ENCODE assay signal across 1 cellular context in the genomic region with DNA sequence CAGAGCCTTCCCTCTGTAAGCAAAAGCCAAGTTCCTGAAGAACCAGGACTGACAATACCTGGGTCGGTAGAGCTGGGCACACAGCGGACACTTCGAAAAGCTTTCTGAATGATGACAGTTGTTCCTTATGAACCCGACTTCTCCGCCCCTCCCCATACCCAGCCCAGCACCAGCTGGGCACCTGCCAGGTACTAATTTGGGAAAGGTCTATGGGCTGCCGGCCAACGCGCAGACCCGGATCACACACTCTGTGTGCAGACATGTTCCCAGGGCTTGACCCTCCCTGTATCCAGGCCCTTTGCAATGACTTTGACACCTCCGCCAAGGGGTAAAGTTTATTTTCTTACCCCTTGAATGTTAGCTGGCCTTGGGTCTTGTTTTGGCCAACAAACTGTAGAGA.
TF ChIP-seq lines count a peak whose summit lies in the region.

No MANE protein-coding gene starts in this region.

TF ChIP-seq in GM23338, 12 proteins besides CTCF, POLR2A, EP300 and RAD21 (continued from another document):
- TF ChIP-seq, protein P1, sequence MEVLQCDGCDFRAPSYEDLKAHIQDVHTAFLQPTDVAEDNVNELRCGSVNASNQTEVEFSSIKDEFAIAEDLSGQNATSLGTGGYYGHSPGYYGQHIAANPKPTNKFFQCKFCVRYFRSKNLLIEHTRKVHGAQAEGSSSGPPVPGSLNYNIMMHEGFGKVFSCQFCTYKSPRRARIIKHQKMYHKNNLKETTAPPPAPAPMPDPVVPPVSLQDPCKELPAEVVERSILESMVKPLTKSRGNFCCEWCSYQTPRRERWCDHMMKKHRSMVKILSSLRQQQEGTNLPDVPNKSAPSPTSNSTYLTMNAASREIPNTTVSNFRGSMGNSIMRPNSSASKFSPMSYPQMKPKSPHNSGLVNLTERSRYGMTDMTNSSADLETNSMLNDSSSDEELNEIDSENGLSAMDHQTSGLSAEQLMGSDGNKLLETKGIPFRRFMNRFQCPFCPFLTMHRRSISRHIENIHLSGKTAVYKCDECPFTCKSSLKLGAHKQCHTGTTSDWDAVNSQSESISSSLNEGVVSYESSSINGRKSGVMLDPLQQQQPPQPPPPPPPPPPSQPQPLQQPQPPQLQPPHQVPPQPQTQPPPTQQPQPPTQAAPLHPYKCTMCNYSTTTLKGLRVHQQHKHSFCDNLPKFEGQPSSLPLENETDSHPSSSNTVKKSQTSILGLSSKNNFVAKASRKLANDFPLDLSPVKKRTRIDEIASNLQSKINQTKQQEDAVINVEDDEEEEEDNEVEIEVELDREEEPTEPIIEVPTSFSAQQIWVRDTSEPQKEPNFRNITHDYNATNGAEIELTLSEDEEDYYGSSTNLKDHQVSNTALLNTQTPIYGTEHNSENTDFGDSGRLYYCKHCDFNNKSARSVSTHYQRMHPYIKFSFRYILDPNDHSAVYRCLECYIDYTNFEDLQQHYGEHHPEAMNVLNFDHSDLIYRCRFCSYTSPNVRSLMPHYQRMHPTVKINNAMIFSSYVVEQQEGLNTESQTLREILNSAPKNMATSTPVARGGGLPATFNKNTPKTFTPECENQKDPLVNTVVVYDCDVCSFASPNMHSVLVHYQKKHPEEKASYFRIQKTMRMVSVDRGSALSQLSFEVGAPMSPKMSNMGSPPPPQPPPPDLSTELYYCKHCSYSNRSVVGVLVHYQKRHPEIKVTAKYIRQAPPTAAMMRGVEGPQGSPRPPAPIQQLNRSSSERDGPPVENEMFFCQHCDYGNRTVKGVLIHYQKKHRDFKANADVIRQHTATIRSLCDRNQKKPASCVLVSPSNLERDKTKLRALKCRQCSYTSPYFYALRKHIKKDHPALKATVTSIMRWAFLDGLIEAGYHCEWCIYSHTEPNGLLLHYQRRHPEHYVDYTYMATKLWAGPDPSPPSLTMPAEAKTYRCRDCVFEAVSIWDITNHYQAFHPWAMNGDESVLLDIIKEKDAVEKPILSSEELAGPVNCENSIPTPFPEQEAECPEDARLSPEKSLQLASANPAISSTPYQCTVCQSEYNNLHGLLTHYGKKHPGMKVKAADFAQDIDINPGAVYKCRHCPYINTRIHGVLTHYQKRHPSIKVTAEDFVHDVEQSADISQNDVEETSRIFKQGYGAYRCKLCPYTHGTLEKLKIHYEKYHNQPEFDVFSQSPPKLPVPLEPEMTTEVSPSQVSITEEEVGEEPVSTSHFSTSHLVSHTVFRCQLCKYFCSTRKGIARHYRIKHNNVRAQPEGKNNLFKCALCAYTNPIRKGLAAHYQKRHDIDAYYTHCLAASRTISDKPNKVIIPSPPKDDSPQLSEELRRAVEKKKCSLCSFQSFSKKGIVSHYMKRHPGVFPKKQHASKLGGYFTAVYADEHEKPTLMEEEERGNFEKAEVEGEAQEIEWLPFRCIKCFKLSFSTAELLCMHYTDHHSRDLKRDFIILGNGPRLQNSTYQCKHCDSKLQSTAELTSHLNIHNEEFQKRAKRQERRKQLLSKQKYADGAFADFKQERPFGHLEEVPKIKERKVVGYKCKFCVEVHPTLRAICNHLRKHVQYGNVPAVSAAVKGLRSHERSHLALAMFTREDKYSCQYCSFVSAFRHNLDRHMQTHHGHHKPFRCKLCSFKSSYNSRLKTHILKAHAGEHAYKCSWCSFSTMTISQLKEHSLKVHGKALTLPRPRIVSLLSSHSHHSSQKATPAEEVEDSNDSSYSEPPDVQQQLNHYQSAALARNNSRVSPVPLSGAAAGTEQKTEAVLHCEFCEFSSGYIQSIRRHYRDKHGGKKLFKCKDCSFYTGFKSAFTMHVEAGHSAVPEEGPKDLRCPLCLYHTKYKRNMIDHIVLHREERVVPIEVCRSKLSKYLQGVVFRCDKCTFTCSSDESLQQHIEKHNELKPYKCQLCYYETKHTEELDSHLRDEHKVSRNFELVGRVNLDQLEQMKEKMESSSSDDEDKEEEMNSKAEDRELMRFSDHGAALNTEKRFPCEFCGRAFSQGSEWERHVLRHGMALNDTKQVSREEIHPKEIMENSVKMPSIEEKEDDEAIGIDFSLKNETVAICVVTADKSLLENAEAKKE (CRISPR knock-in tag; IDR thresholded peaks at IDR 0.05) = no peak
TF ChIP-seq in GM23338: peak in this region for 0.
